24 cellular contexts compared by ENCODE assay signal in genomic region chr14:75271514-75271913, GRCh38.
"Had no signal": no experiment of that assay in that cellular context is flagged by ENCODE, and none has a peak within 500 bp of the region (broad histone marks: within the 10 kb centered on the region; RNA-seq: fewer than 3 reads in every experiment).

No MANE protein-coding gene starts in this region.

- H3K9me3 ChIP-seq: heart right ventricle, left ventricle myocardium inferior, ovary, right atrium auricular region, right lobe of liver, stomach, testis, thyroid gland, transverse colon, upper lobe of right lung had no signal

- H2AFZ ChIP-seq: hepatocyte, neural progenitor cell had no signal

- H3K9me3 Mint-ChIP-seq: mesothelial cell of epicardium; naive B cell; natural killer cell; nephron progenitor cell; neural progenitor cell; stimulated activated memory B cell treated with anti-CD40 and anti-IgM and Interleukin-4, amounts not matched to agents 10 μg/mL and 1 μg/mL and 100 μg/mL, for 72 hours had no signal

- H3K27ac ChIP-seq: heart right ventricle, hepatocyte, left ventricle myocardium inferior, neural progenitor cell, ovary, right atrium auricular region, right lobe of liver, skin epidermis, stomach, testis, thyroid gland, transverse colon, upper lobe of right lung had no signal

- H3K36me3 Mint-ChIP-seq: mesothelial cell of epicardium; naive B cell; natural killer cell; neural progenitor cell; stimulated activated memory B cell treated with anti-CD40 and anti-IgM and Interleukin-4, amounts not matched to agents 10 μg/mL and 1 μg/mL and 100 μg/mL, for 72 hours had no signal

- H3K4me2 ChIP-seq: hepatocyte, neural progenitor cell had no signal

- DNase-seq: heart right ventricle; islet precursor cell; left ventricle myocardium inferior; mesendoderm; naive B cell; natural killer cell; nephron progenitor cell; ovary; right lobe of liver; stimulated activated CD4-positive, alpha-beta T cell treated with anti-CD3 and anti-CD28 coated beads, Interleukin-4, amount 100 ng/mL, for 24 hours; stimulated activated naive CD8-positive, alpha-beta T cell treated with anti-CD3 and anti-CD28 coated beads, Interleukin-15, Interleukin-2, amounts not matched to agents 100 U/mL and 50 U/mL, for 24 hours; stomach; testis; thyroid gland; transverse colon; upper lobe of right lung had no signal

- H3K9ac ChIP-seq: neural progenitor cell had no signal

- H3K4me3 ChIP-seq: heart right ventricle, hepatocyte, left ventricle myocardium inferior, lung, neural progenitor cell, ovary, right atrium auricular region, right lobe of liver, skin epidermis, stomach, testis, thyroid gland, transverse colon, upper lobe of right lung had no signal

- H3K4me3 Mint-ChIP-seq: mesothelial cell of epicardium; naive B cell; natural killer cell; nephron progenitor cell; neural progenitor cell; stimulated activated memory B cell treated with anti-CD40 and anti-IgM and Interleukin-4, amounts not matched to agents 10 μg/mL and 1 μg/mL and 100 μg/mL, for 72 hours had no signal

- ATAC-seq: heart right ventricle; natural killer cell; right lobe of liver; stimulated activated memory B cell treated with anti-CD40 and anti-IgM and Interleukin-4, amounts not matched to agents 10 μg/mL and 1 μg/mL and 100 μg/mL, for 72 hours; upper lobe of right lung had no signal

- H3K79me2 ChIP-seq: hepatocyte had no signal

- H3K27ac Mint-ChIP-seq: nephron progenitor cell; neural progenitor cell; progenitor cell of endocrine pancreas; stimulated activated memory B cell treated with anti-CD40 and anti-IgM and Interleukin-4, amounts not matched to agents 10 μg/mL and 1 μg/mL and 100 μg/mL, for 72 hours had no signal

- H3K27me3 ChIP-seq: heart right ventricle, hepatocyte, ovary, right atrium auricular region, right lobe of liver, stomach, testis, thyroid gland, transverse colon, upper lobe of right lung had no signal

- H3K4me1 ChIP-seq: neural progenitor cell had no signal

- H3K36me3 ChIP-seq: heart right ventricle, left ventricle myocardium inferior, neural progenitor cell, ovary, right atrium auricular region, right lobe of liver, stomach, thyroid gland, transverse colon, upper lobe of right lung had no signal
